In genomic region chrX:79415056-79415455, GRCh38 we compare ENCODE assay signal across 23 cellular contexts. TPM values are rescaled to one million over a fixed set of nuclear protein-coding genes. Genes with fewer than 3 reads are reported as not detected.
DNase-seq lines count a peak whose midpoint lies in the region; ATAC-seq and TF ChIP-seq lines count a peak whose summit lies in the region.
"Had no signal": no experiment of that assay in that cellular context is flagged by ENCODE, and none has a peak within 500 bp of the region (broad histone marks: within the 10 kb centered on the region; RNA-seq: fewer than 3 reads in every experiment).

No MANE protein-coding gene starts in this region.

- H3K9me3 Mint-ChIP-seq in Caco-2 (ENCODE audit: unreplicated experiment): no peaks in the 10 kb centered on the region
- H3K9me3 Mint-ChIP-seq: CD14-positive monocyte; CD4-positive, alpha-beta T cell; CD8-positive, alpha-beta memory T cell had no signal

- CTCF ChIA-PET in Caco-2 (lab: Charles Lee): no interaction called here

- H3K27me3 ChIP-seq in gastrocnemius medialis (no peaks in the 10 kb centered on the region), Caco-2 (replicated peaks; ENCODE audit: control insufficient read depth, insufficient read depth, low read length) (no peaks in the 10 kb centered on the region)
- H3K27me3 ChIP-seq: BE2C had no signal

- DNase-seq in Caki2 (ENCODE audit: low read depth): peak; percentile 2
- peak; percentile 56 for DNase-seq in kidney tubule cell (ENCODE audit: low spot score)
- DNase-seq in renal cortical epithelial cell (ENCODE audit: low read depth): peak; percentile 85
- DNase-seq in stimulated activated CD4-positive, alpha-beta T cell treated with anti-CD3 and anti-CD28 coated beads, Interleukin-15, amount 100 ng/mL, for 24 hours: no peak
- no peak for DNase-seq in gastrocnemius medialis
- DNase-seq in Caco-2: no peak
- DNase-seq: ACHN; AML-193; BE2C; CD4-positive, alpha-beta T cell; CD8-positive, alpha-beta memory T cell; DMS 273 treated with DMSO at 0.1 percent for 48 hours; DMS79; EL; GDM1; GM23248; H7; HCEC 1CT had no signal

- TF ChIP-seq CTCF in VCaP (conservative IDR thresholded peaks at IDR 0.05) (no peak), gastrocnemius medialis (IDR thresholded peaks at IDR 0.05 in 4 of 5, conservative IDR thresholded peaks at IDR 0.05 in 1 of 5) (no peak), Caco-2 (IDR thresholded peaks at IDR 0.05; ENCODE audit: insufficient read depth in 1 of 2, low read depth in 1 of 2, low read length in 1 of 2, severe bottlenecking in 1 of 2, unreplicated experiment in 1 of 2) (no peak)

- no peaks in the 10 kb centered on the region for H3K36me3 ChIP-seq in gastrocnemius medialis
- no peaks in the 10 kb centered on the region for H3K36me3 ChIP-seq in Caco-2 (ENCODE audit: control insufficient read depth, insufficient read depth, low read length)
- H3K36me3 ChIP-seq: BE2C; BLaER1 treated with 17β-estradiol and CSF1 and Interleukin-3, amounts not matched to agents 10 nM and 100 nM had no signal

- H3K27ac Mint-ChIP-seq in Caco-2 (ENCODE audit: unreplicated experiment): no peak overlapping the region
- H3K27ac Mint-ChIP-seq: CD14-positive monocyte; CD4-positive, alpha-beta T cell; CD8-positive, alpha-beta memory T cell had no signal

- H3K27me3 Mint-ChIP-seq in Caco-2 (ENCODE audit: insufficient read depth, unreplicated experiment): peaks cover 2% of the 10 kb centered on the region
- H3K27me3 Mint-ChIP-seq: CD4-positive, alpha-beta T cell had no signal

- H3K9me3 ChIP-seq in gastrocnemius medialis: no peaks in the 10 kb centered on the region
- no peaks in the 10 kb centered on the region for H3K9me3 ChIP-seq in Caco-2
- H3K9me3 ChIP-seq: BE2C; BLaER1 treated with 17β-estradiol and CSF1 and Interleukin-3, amounts not matched to agents 10 nM and 100 nM had no signal

- TF ChIP-seq POLR2A in gastrocnemius medialis (IDR thresholded peaks at IDR 0.05): no peak

- POLR2A ChIA-PET in Caco-2 (lab: Charles Lee): no interaction called here

- H3K4me1 ChIP-seq in gastrocnemius medialis (no peaks in the 10 kb centered on the region), Caco-2 (no peaks in the 10 kb centered on the region)
- H3K4me1 ChIP-seq: BE2C; BLaER1 treated with 17β-estradiol and CSF1 and Interleukin-3, amounts not matched to agents 10 nM and 100 nM had no signal

- ATAC-seq in HG03045 (IDR thresholded peaks at IDR 0.05; ENCODE audit: unreplicated experiment): no peak
- ATAC-seq in gastrocnemius medialis: no peak
- ATAC-seq: GM12878 had no signal

- H3K27ac ChIP-seq in VCaP (peak overlapping the region; percentile 65), gastrocnemius medialis (no peak overlapping the region)
- H3K27ac ChIP-seq: BLaER1 treated with 17β-estradiol and CSF1 and Interleukin-3, amounts not matched to agents 10 nM and 100 nM; GM23248 had no signal

- BruUV-seq in Caco-2 (replicated peaks; lab: Mats Ljungman, UMichigan): no TSS peak

- H3K4me1 Mint-ChIP-seq in Caco-2 (ENCODE audit: low read depth, unreplicated experiment): no peaks in the 10 kb centered on the region
- H3K4me1 Mint-ChIP-seq: CD14-positive monocyte had no signal

- in situ Hi-C loops in Caki2 (cut with HindIII; ENCODE audit: low pct_unique_long_range_greater_than_20kb, low sequenced_read_pairs) (no loop called here), gastrocnemius medialis (cut with MboI; ENCODE audit: low sequenced_read_pairs in 4 of 4) (no loop called here)

- no peak overlapping the region for H3K4me3 Mint-ChIP-seq in Caco-2 (ENCODE audit: unreplicated experiment)
- H3K4me3 Mint-ChIP-seq: CD14-positive monocyte; CD4-positive, alpha-beta T cell; CD8-positive, alpha-beta memory T cell had no signal

- intact Hi-C loops in gastrocnemius medialis (cut with DNase I; ENCODE audit: low total_unique reads) (no loop called here), Caco-2 (cut with micrococcal nuclease; ENCODE audit: unreplicated experiment) (no loop called here)

- H3K36me3 Mint-ChIP-seq in Caco-2 (ENCODE audit: insufficient read depth, unreplicated experiment): no peaks in the 10 kb centered on the region
- H3K36me3 Mint-ChIP-seq: CD14-positive monocyte; CD8-positive, alpha-beta memory T cell had no signal

- H3K4me3 ChIP-seq in gastrocnemius medialis (no peak overlapping the region), Caco-2 (ENCODE audit: low read depth, low read length) (no peak overlapping the region)
- H3K4me3 ChIP-seq: BLaER1 treated with 17β-estradiol and CSF1 and Interleukin-3, amounts not matched to agents 10 nM and 100 nM; GM12878; GM23248 had no signal

RNA-seq across cellular contexts. Expression of gene ITM2A, which starts 47.9 kb away (rescaled TPM):
- total RNA-seq in Caki2 (2014; rRNA removed; shearing (Covaris generic); ENCODE audit: low replicate concordance): not detected in 2 replicates
- total RNA-seq in renal cortical epithelial cell (1.6 and 7.6 TPM in 2 replicates), gastrocnemius medialis (10 to 100 TPM; 18.6 to 26.9 (median 24.1) TPM), Caco-2 (2022) (not detected in 2 replicates)
- total RNA-seq: GM23248 had no signal

Comparison
In these comparisons a context has a peak if more than half of its experiments do, and no peak if none do; other contexts are left out.
1. DNase-seq: peak in Caki2 (single experiment), kidney tubule cell (single experiment) and renal cortical epithelial cell (single experiment); none in stimulated activated CD4-positive, alpha-beta T cell treated with anti-CD3 and anti-CD28 coated beads, Interleukin-15, amount 100 ng/mL, for 24 hours (single experiment), gastrocnemius medialis (0 of 2) and Caco-2 (0 of 2).